In genomic region chr15:66634540-66634939, GRCh38 we compare ENCODE assay signal across 1 cellular context.
TF ChIP-seq lines count a peak whose summit lies in the region.

No MANE protein-coding gene starts in this region.

TF ChIP-seq in H1, 55 proteins besides CTCF, POLR2A, EP300 and RAD21 (continued from another document):
- TF ChIP-seq ATF3 (IDR thresholded peaks at IDR 0.05; ENCODE audit: insufficient read depth, low read depth, low read length) = no peak
- TF ChIP-seq GTF2F1 (IDR thresholded peaks at IDR 0.05; ENCODE audit: borderline replicate concordance, low read depth, low read length) = no peak
- no peak for TF ChIP-seq SAP30 (IDR thresholded peaks at IDR 0.05; ENCODE audit: insufficient read depth, insufficient replicate concordance, low read length)
- TF ChIP-seq RNF2 (IDR thresholded peaks at IDR 0.05; ENCODE audit: borderline replicate concordance, low read depth, low read length, missing control alignments, poor library complexity, severe bottlenecking) = no peak
